ENCODE assay signal across 8 cellular contexts in the genomic region with DNA sequence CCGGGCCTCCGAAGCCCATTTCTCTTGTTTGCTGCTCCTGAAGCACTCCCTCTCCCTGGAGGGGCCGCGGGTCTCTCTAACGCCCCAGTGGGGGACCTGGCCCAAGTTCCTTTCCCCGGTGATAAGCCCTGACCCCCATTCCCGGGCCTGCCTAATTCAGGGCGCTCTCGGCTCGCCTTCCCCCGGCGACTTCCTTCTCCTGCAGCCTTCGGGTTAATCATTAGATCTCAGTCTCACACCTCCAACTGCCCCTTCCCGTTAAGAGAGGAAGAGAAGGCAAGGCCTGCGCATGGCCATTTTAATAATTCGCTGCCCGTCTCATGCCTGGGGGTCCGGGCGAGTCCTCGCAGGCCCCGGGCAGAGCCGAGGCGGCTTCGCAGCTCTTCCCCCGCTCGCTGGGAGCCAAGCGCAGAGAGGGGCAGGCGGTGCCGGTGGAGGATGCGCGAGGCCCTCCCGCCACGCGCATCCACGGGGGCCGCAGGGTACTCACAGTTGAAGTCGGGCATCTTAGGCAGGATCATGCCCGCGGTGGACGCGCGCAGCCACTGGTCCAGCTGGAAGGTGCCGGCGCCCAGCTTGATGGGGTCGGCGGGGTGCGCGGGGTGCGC. TPM values are rescaled to one million over a fixed set of nuclear protein-coding genes. Genes with fewer than 3 reads are reported as not detected.
A peak's percentile ranks its signal among the peaks of the same experiment; 100 is the strongest.
DNase-seq lines count a peak whose midpoint lies in the region; ATAC-seq and TF ChIP-seq lines count a peak whose summit lies in the region.
"Had no signal": no experiment of that assay in that cellular context is flagged by ENCODE, and none has a peak within 500 bp of the region (broad histone marks: within the 10 kb centered on the region; RNA-seq: fewer than 3 reads in every experiment).

No MANE protein-coding gene starts in this region.

- H3K14ac ChIP-seq in neuronal stem cell (ENCODE audit: low read length) = no peak overlapping the region

- H3K79me1 ChIP-seq in neuronal stem cell (ENCODE audit: low read depth, low read length) = no peaks in the 10 kb centered on the region

- no peaks in the 10 kb centered on the region for H3K36me3 Mint-ChIP-seq in activated B cell treated with CpG ODN at 0.5 μM for 24 hours (ENCODE audit: low read depth)

- in situ Hi-C loops in GM18951 (cut with MboI; ENCODE audit: low sequenced_read_pairs, unreplicated experiment) = no loop called here

- WGBS in neuronal stem cell (ENCODE audit: extremely low coverage in 2 of 2, insufficient read length in 2 of 2, insufficient replicate concordance in 1 of 2), 2 donors = no CpG with 5 or more reads among the region's 49 CpGs

- TF ChIP-seq CTCF in activated B cell treated with CpG ODN at 0.5 μM for 24 hours (IDR thresholded peaks at IDR 0.05) = no peak

- H3K27me3 Mint-ChIP-seq in activated B cell treated with CpG ODN at 0.5 μM for 24 hours = peaks cover 57% of the 10 kb centered on the region

- no peaks in the 10 kb centered on the region for H3K36me3 ChIP-seq in neuronal stem cell (replicated peaks in 1 of 2; ENCODE audit: control insufficient read depth in 2 of 2, insufficient read depth in 2 of 2, low read length in 2 of 2)

- peak overlapping the region; percentile 50 for H3K4me3 Mint-ChIP-seq in activated B cell treated with CpG ODN at 0.5 μM for 24 hours

- no peak overlapping the region for H3K27ac Mint-ChIP-seq in activated B cell treated with CpG ODN at 0.5 μM for 24 hours

- H3K4me1 Mint-ChIP-seq in activated B cell treated with CpG ODN at 0.5 μM for 24 hours = peaks cover 27% of the 10 kb centered on the region

- H3K9ac ChIP-seq in neuronal stem cell (ENCODE audit: low read depth, low read length, poor library complexity) = no peak overlapping the region

- H2BK5ac ChIP-seq in neuronal stem cell (ENCODE audit: low read length) = peak overlapping the region; percentile 80

- H3K27ac ChIP-seq in neuronal stem cell (replicated peaks; ENCODE audit: low read length) = no peak overlapping the region

- peak overlapping the region; percentile 91 for H2AK5ac ChIP-seq in neuronal stem cell (ENCODE audit: low read depth, low read length)

- peak overlapping the region; percentile 77 for H2AFZ ChIP-seq in neuronal stem cell (ENCODE audit: low read length)

- no peaks in the 10 kb centered on the region for H3K9me3 Mint-ChIP-seq in activated B cell treated with CpG ODN at 0.5 μM for 24 hours

- H4K91ac ChIP-seq in neuronal stem cell (ENCODE audit: low read depth, low read length, poor library complexity) = no peak overlapping the region

- H3K27me3 ChIP-seq in neuronal stem cell (ENCODE audit: control insufficient read depth in 3 of 3, insufficient read depth in 3 of 3, low read depth in 1 of 3, low read length in 3 of 3) = peaks cover 73 to 98% (median 93%) of the 10 kb centered on the region in 3 experiments

- CTCF ChIA-PET in activated B cell treated with CpG ODN at 0.5 μM for 24 hours (lab: Charles Lee) = no interaction called here

- peak overlapping the region; percentile 84 for H3K18ac ChIP-seq in neuronal stem cell (ENCODE audit: low read length)

- H2BK120ac ChIP-seq in neuronal stem cell (ENCODE audit: low read depth, low read length) = no peak overlapping the region

- no peak overlapping the region for H4K8ac ChIP-seq in neuronal stem cell (ENCODE audit: low read depth, low read length)

- peak overlapping the region; percentile 4 to 11 for H3K4me3 ChIP-seq in neuronal stem cell (ENCODE audit: low read length in 2 of 2)
- H3K4me3 ChIP-seq: lung had no signal

- no peak overlapping the region for H2BK12ac ChIP-seq in neuronal stem cell (ENCODE audit: low read length)

- H2BK15ac ChIP-seq in neuronal stem cell (ENCODE audit: low read length) = peak overlapping the region; percentile 66

- no peak overlapping the region for H3K4ac ChIP-seq in neuronal stem cell (ENCODE audit: low read length)

- ATAC-seq in HG02938 (IDR thresholded peaks at IDR 0.05; ENCODE audit: unreplicated experiment) = peak; percentile 38
- ATAC-seq in activated B cell treated with CpG ODN at 0.5 μM for 24 hours (ENCODE audit: low read depth) = no peak

- peak overlapping the region; percentile 52 for H3K23ac ChIP-seq in neuronal stem cell (ENCODE audit: low read depth, low read length, poor library complexity)

- peak overlapping the region; percentile 32 for H3K4me2 ChIP-seq in neuronal stem cell (ENCODE audit: insufficient read depth, low read length, poor library complexity, severe bottlenecking)

- TF ChIP-seq POLR2A in GM18951 (IDR thresholded peaks at IDR 0.05; ENCODE audit: extremely low read depth, insufficient read depth, insufficient read length) = peak; percentile 59

- no peak for DNase-seq in activated B cell treated with CpG ODN at 0.5 μM for 24 hours
- no peak for DNase-seq in neuronal stem cell (ENCODE audit: low spot score)
- no peak for DNase-seq in NK-92 (lab: John Stamatoyannopoulos, UW; ENCODE audit: unreplicated experiment)
- no peak for DNase-seq in SW 1271 (lab: John Stamatoyannopoulos, UW)
- no peak for DNase-seq in hepatic stellate cell (ENCODE audit: low spot score)

- H3K4me1 ChIP-seq in neuronal stem cell (ENCODE audit: control insufficient read depth in 2 of 2, insufficient read depth in 1 of 2, low read depth in 1 of 2, low read length in 2 of 2) = peaks cover 4 to 5% of the 10 kb centered on the region in 2 donors

- peaks cover 0 to 1% of the 10 kb centered on the region in 2 donors for H3K9me3 ChIP-seq in neuronal stem cell (replicated peaks in 1 of 2; ENCODE audit: control insufficient read depth in 2 of 2, insufficient read depth in 1 of 2, low read depth in 1 of 2, low read length in 2 of 2)

- POLR2A ChIA-PET in activated B cell treated with CpG ODN at 0.5 μM for 24 hours (lab: Charles Lee) = no interaction called here

- intact Hi-C loops in activated B cell treated with CpG ODN at 0.5 μM for 24 hours (cut with micrococcal nuclease) = loop anchor here (5.0 to 10.0 kb wide), 3 partner anchors 676 to 1632 kb away; a partner anchor contains a TSS

RNA-seq across cellular contexts. Expression of a gene that starts 1.2 kb away (rescaled TPM):
- not detected in 2 replicates for total RNA-seq in activated B cell treated with CpG ODN at 0.5 μM for 24 hours
- not detected for polyA plus RNA-seq in neuronal stem cell (2013, experiment 1 of 2)
- 0.04 TPM for polyA plus RNA-seq in neuronal stem cell (2013, experiment 2 of 2)

RNA-seq across cellular contexts. Expression of a gene that starts 59.8 kb away (rescaled TPM):
- 34.7 and 39.1 TPM in 2 replicates for total RNA-seq in activated B cell treated with CpG ODN at 0.5 μM for 24 hours
- polyA plus RNA-seq in neuronal stem cell (2013, experiment 1 of 2) = 7.5 TPM
- polyA plus RNA-seq in neuronal stem cell (2013, experiment 2 of 2) = 7.7 TPM
